In the genomic region with DNA sequence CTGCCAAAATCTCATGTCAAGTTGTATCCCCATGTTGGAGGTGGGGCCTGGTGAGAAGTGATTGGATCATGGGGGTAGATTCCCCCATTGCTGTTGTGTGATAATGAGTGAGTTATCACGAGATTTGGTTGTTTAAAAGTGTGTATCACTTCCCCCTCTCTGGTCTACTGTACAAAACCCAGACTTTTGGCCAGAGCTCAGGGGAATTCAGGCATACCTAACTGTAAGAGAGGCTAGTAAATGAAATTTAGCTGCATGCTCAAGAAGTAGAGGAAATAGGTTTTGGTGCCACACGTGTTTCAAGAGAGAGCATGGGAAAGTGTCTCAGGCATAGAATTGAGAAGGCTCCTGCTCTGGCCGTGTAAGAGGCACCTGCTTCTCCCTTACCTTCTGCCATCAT, we compare ENCODE assay signal across 20 cellular contexts.
DNase-seq lines count a peak whose midpoint lies in the region; ATAC-seq lines count a peak whose summit lies in the region.
"Had no signal": no experiment of that assay in that cellular context is flagged by ENCODE, and none has a peak within 500 bp of the region (broad histone marks: within the 10 kb centered on the region; RNA-seq: fewer than 3 reads in every experiment).

No MANE protein-coding gene starts in this region.

- no peak for DNase-seq in activated naive CD4-positive, alpha-beta T cell (lab: John Stamatoyannopoulos, UW)
- DNase-seq in NAMALWA (ENCODE audit: low spot score) = peak; percentile 2
- no peak for DNase-seq in KG1 (lab: John Stamatoyannopoulos, UW)
- no peak for DNase-seq in activated CD4-positive, alpha-beta T cell treated with anti-CD3 and anti-CD28 coated beads for 1 hour
- no peak for DNase-seq in NCI-H1417 (lab: John Stamatoyannopoulos, UW)
- DNase-seq: ACHN; CD4-positive, alpha-beta memory T cell; GM23248; H9; HFFc6; NCI-H1105; NCI-H1694; NCI-H2081; NCI-H2171; NCI-H526; T-helper 1 cell had no signal

- H3K27me3 Mint-ChIP-seq in activated naive CD4-positive, alpha-beta T cell treated with anti-CD3 and anti-CD28 coated beads, Interleukin-2, amount 50 U/mL, for 24 hours = no peaks in the 10 kb centered on the region
- H3K27me3 Mint-ChIP-seq: CD4-positive, alpha-beta memory T cell had no signal

- peaks cover 4% of the 10 kb centered on the region for H3K9me3 Mint-ChIP-seq in activated naive CD4-positive, alpha-beta T cell treated with anti-CD3 and anti-CD28 coated beads, Interleukin-2, amount 50 U/mL, for 24 hours

- ATAC-seq in HG03103 (IDR thresholded peaks at IDR 0.05; ENCODE audit: low read depth, unreplicated experiment) (peak; percentile 44), HG03175 (IDR thresholded peaks at IDR 0.05; ENCODE audit: unreplicated experiment) (no peak)
- ATAC-seq: Right ventricle myocardium inferior had no signal

- no peaks in the 10 kb centered on the region for H3K4me1 Mint-ChIP-seq in activated naive CD4-positive, alpha-beta T cell treated with anti-CD3 and anti-CD28 coated beads, Interleukin-2, amount 50 U/mL, for 24 hours
- H3K4me1 Mint-ChIP-seq: CD4-positive, alpha-beta memory T cell; H9 had no signal

- no peaks in the 10 kb centered on the region for H3K36me3 Mint-ChIP-seq in activated naive CD4-positive, alpha-beta T cell treated with anti-CD3 and anti-CD28 coated beads, Interleukin-2, amount 50 U/mL, for 24 hours
- H3K36me3 Mint-ChIP-seq: CD4-positive, alpha-beta memory T cell had no signal

- H3K27ac Mint-ChIP-seq in activated naive CD4-positive, alpha-beta T cell treated with anti-CD3 and anti-CD28 coated beads, Interleukin-2, amount 50 U/mL, for 24 hours = peak overlapping the region; percentile 42
- H3K27ac Mint-ChIP-seq: CD4-positive, alpha-beta memory T cell; H9; HFFc6 had no signal

- no peak overlapping the region for H3K4me3 Mint-ChIP-seq in activated naive CD4-positive, alpha-beta T cell treated with anti-CD3 and anti-CD28 coated beads, Interleukin-2, amount 50 U/mL, for 24 hours
- H3K4me3 Mint-ChIP-seq: CD4-positive, alpha-beta memory T cell; H9; HFFc6 had no signal
